In genomic region chr14:39167797-39168320, GRCh38 we compare ENCODE assay signal across 8 cellular contexts. TPM values are rescaled to one million over a fixed set of nuclear protein-coding genes. Genes with fewer than 3 reads are reported as not detected.
DNase-seq lines count a peak whose midpoint lies in the region; ATAC-seq and TF ChIP-seq lines count a peak whose summit lies in the region.
"Not testable (repeated sequence)": the region's sequence is repeated elsewhere in the genome, so short reads cannot be mapped to it uniquely, and the experiment has no call there.

No MANE protein-coding gene starts in this region.

- H3K36me3 Mint-ChIP-seq in T-helper 2 cell treated with Interferon-gamma antibody and Interleukin-4, amounts not matched to agents 5 μg/mL and 100 μg/mL, for 36 hours (ENCODE audit: low read depth) = peaks cover 27% of the 10 kb centered on the region
- H3K36me3 Mint-ChIP-seq in activated T-helper 2 cell treated with anti-CD3 and anti-CD28 coated beads, Interferon-gamma antibody, Interleukin-2, Interleukin-4, amounts not matched to agents 10 μg/mL and 5 μg/mL and 100 μg/mL, durations not matched to agents 14 hours and 24 hours and 36 hours (ENCODE audit: low read depth) = peaks cover 30% of the 10 kb centered on the region
- H3K36me3 Mint-ChIP-seq in central memory CD8-positive, alpha-beta T cell (ENCODE audit: insufficient read depth) = peaks cover 17% of the 10 kb centered on the region
- not testable (repeated sequence) for H3K36me3 Mint-ChIP-seq in glutamatergic neuron (ENCODE audit: unreplicated experiment); natural killer cell

- not testable (repeated sequence) for H3K27ac ChIP-seq in BLaER1 treated with 17β-estradiol and CSF1 and Interleukin-3, amounts not matched to agents 10 nM and 100 nM; KMS-11; smooth muscle cell (ENCODE audit: low read depth)

- TF ChIP-seq CTCF in KMS-11 (conservative IDR thresholded peaks at IDR 0.05; ENCODE audit: low read depth, low read length); glutamatergic neuron (IDR thresholded peaks at IDR 0.05; ENCODE audit: partially characterized antibody, unreplicated experiment); natural killer cell (IDR thresholded peaks at IDR 0.05); smooth muscle cell (IDR thresholded peaks at IDR 0.05; ENCODE audit: borderline replicate concordance, insufficient read depth, poor library complexity, severe bottlenecking): not testable (repeated sequence)

- not testable (repeated sequence) for H3K9me3 ChIP-seq in BLaER1 treated with 17β-estradiol and CSF1 and Interleukin-3, amounts not matched to agents 10 nM and 100 nM (replicated peaks in 1 of 11); smooth muscle cell (replicated peaks; ENCODE audit: low read depth)

- not testable (repeated sequence) for ATAC-seq in central memory CD8-positive, alpha-beta T cell (replicated peaks; ENCODE audit: extremely low read depth, poor library complexity, severe bottlenecking); natural killer cell

- not testable (repeated sequence) for H3K27me3 Mint-ChIP-seq in T-helper 2 cell treated with Interferon-gamma antibody and Interleukin-4, amounts not matched to agents 5 μg/mL and 100 μg/mL, for 36 hours (ENCODE audit: low read depth); activated T-helper 2 cell treated with anti-CD3 and anti-CD28 coated beads, Interferon-gamma antibody, Interleukin-2, Interleukin-4, amounts not matched to agents 10 μg/mL and 5 μg/mL and 100 μg/mL, durations not matched to agents 14 hours and 24 hours and 36 hours (ENCODE audit: low read depth); central memory CD8-positive, alpha-beta T cell; glutamatergic neuron (ENCODE audit: unreplicated experiment); natural killer cell (ENCODE audit: low read depth in 2 of 2)

- peak overlapping the region in 5 of 10 experiments; percentile 81 to 86 (median 83); a peak in 6 of 20 replicates for H3K4me3 ChIP-seq in BLaER1 treated with 17β-estradiol and CSF1 and Interleukin-3, amounts not matched to agents 10 nM and 100 nM
- not testable (repeated sequence) for H3K4me3 ChIP-seq in KMS-11 (IDR thresholded peaks at IDR 0.05; ENCODE audit: insufficient read depth, low read depth, low read length); smooth muscle cell

- not testable (repeated sequence) for H3K9me3 Mint-ChIP-seq in T-helper 2 cell treated with Interferon-gamma antibody and Interleukin-4, amounts not matched to agents 5 μg/mL and 100 μg/mL, for 36 hours; activated T-helper 2 cell treated with anti-CD3 and anti-CD28 coated beads, Interferon-gamma antibody, Interleukin-2, Interleukin-4, amounts not matched to agents 10 μg/mL and 5 μg/mL and 100 μg/mL, durations not matched to agents 14 hours and 24 hours and 36 hours; central memory CD8-positive, alpha-beta T cell; glutamatergic neuron (ENCODE audit: unreplicated experiment); natural killer cell

- peaks cover 28 to 49% (median 32%) of the 10 kb centered on the region in 10 experiments for H3K4me1 ChIP-seq in BLaER1 treated with 17β-estradiol and CSF1 and Interleukin-3, amounts not matched to agents 10 nM and 100 nM
- H3K4me1 ChIP-seq in KMS-11 (ENCODE audit: low read depth, poor library complexity, severe bottlenecking) = peaks cover 31% of the 10 kb centered on the region
- H3K4me1 ChIP-seq in smooth muscle cell (ENCODE audit: low read depth) = peaks cover 20% of the 10 kb centered on the region

- not testable (repeated sequence) for H3K79me2 ChIP-seq in KMS-11 (ENCODE audit: insufficient read depth, low read depth)
- H3K79me2 ChIP-seq in smooth muscle cell (ENCODE audit: low read depth) = peaks cover 60% of the 10 kb centered on the region

- H3K27ac Mint-ChIP-seq in T-helper 2 cell treated with Interferon-gamma antibody and Interleukin-4, amounts not matched to agents 5 μg/mL and 100 μg/mL, for 36 hours = peak overlapping the region; percentile 55
- not testable (repeated sequence) for H3K27ac Mint-ChIP-seq in activated T-helper 2 cell treated with anti-CD3 and anti-CD28 coated beads, Interferon-gamma antibody, Interleukin-2, Interleukin-4, amounts not matched to agents 10 μg/mL and 5 μg/mL and 100 μg/mL, durations not matched to agents 14 hours and 24 hours and 36 hours; glutamatergic neuron (ENCODE audit: unreplicated experiment)
- peak overlapping the region; percentile 99 for H3K27ac Mint-ChIP-seq in central memory CD8-positive, alpha-beta T cell (ENCODE audit: low read depth)
- H3K27ac Mint-ChIP-seq in natural killer cell = peak overlapping the region; percentile 21 to 99

- intact Hi-C loops in activated T-helper 2 cell treated with anti-CD3 and anti-CD28 coated beads, Interferon-gamma antibody, Interleukin-2, Interleukin-4, amounts not matched to agents 10 μg/mL and 5 μg/mL and 100 μg/mL, durations not matched to agents 14 hours and 24 hours and 36 hours (cut with micrococcal nuclease); natural killer cell (cut with micrococcal nuclease): not testable (repeated sequence)

- not testable (repeated sequence) for H4K20me1 ChIP-seq in BLaER1 treated with 17β-estradiol and CSF1 and Interleukin-3, amounts not matched to agents 10 nM and 100 nM; KMS-11 (ENCODE audit: insufficient read depth); smooth muscle cell (ENCODE audit: low read depth)

- WGBS in smooth muscle cell (ENCODE audit: low lambda C conversion rate) = 97% methylated on average over 10 of the region's 10 CpGs

- peak overlapping the region in 6 of 11 experiments; percentile 88 to 97 (median 94); a peak in 4 of 22 replicates for H3K9ac ChIP-seq in BLaER1 treated with 17β-estradiol and CSF1 and Interleukin-3, amounts not matched to agents 10 nM and 100 nM
- not testable (repeated sequence) for H3K9ac ChIP-seq in KMS-11; smooth muscle cell (ENCODE audit: low read depth)

- H3K4me1 Mint-ChIP-seq in T-helper 2 cell treated with Interferon-gamma antibody and Interleukin-4, amounts not matched to agents 5 μg/mL and 100 μg/mL, for 36 hours (ENCODE audit: low read depth) = peaks cover 32% of the 10 kb centered on the region
- peaks cover 38% of the 10 kb centered on the region for H3K4me1 Mint-ChIP-seq in activated T-helper 2 cell treated with anti-CD3 and anti-CD28 coated beads, Interferon-gamma antibody, Interleukin-2, Interleukin-4, amounts not matched to agents 10 μg/mL and 5 μg/mL and 100 μg/mL, durations not matched to agents 14 hours and 24 hours and 36 hours (ENCODE audit: low read depth)
- peaks cover 57% of the 10 kb centered on the region for H3K4me1 Mint-ChIP-seq in central memory CD8-positive, alpha-beta T cell
- H3K4me1 Mint-ChIP-seq in glutamatergic neuron (ENCODE audit: low read depth, unreplicated experiment) = peaks cover 14% of the 10 kb centered on the region
- H3K4me1 Mint-ChIP-seq in natural killer cell = peaks cover 44 to 46% of the 10 kb centered on the region in 2 donors

- H3K27me3 ChIP-seq in BLaER1 treated with 17β-estradiol and CSF1 and Interleukin-3, amounts not matched to agents 10 nM and 100 nM; KMS-11 (ENCODE audit: insufficient read depth, low read depth); smooth muscle cell (ENCODE audit: low read depth): not testable (repeated sequence)

- not testable (repeated sequence) for H3F3A ChIP-seq in smooth muscle cell (ENCODE audit: low read depth)

- H3K4me3 Mint-ChIP-seq in T-helper 2 cell treated with Interferon-gamma antibody and Interleukin-4, amounts not matched to agents 5 μg/mL and 100 μg/mL, for 36 hours = peak overlapping the region; percentile 89
- H3K4me3 Mint-ChIP-seq in activated T-helper 2 cell treated with anti-CD3 and anti-CD28 coated beads, Interferon-gamma antibody, Interleukin-2, Interleukin-4, amounts not matched to agents 10 μg/mL and 5 μg/mL and 100 μg/mL, durations not matched to agents 14 hours and 24 hours and 36 hours (ENCODE audit: low read depth) = peak overlapping the region; percentile 14
- peak overlapping the region; percentile 38 for H3K4me3 Mint-ChIP-seq in central memory CD8-positive, alpha-beta T cell
- H3K4me3 Mint-ChIP-seq in glutamatergic neuron (ENCODE audit: unreplicated experiment) (peak overlapping the region; percentile 63), natural killer cell (peak overlapping the region; percentile 93)

- not testable (repeated sequence) for H2AFZ ChIP-seq in KMS-11 (ENCODE audit: low read depth); smooth muscle cell (ENCODE audit: low read depth)

- peaks cover 22 to 41% (median 35%) of the 10 kb centered on the region in 11 experiments for H3K36me3 ChIP-seq in BLaER1 treated with 17β-estradiol and CSF1 and Interleukin-3, amounts not matched to agents 10 nM and 100 nM
- not testable (repeated sequence) for H3K36me3 ChIP-seq in KMS-11 (ENCODE audit: insufficient read depth); smooth muscle cell (ENCODE audit: low read depth)

- not testable (repeated sequence) for DNase-seq in T-helper 2 cell treated with Interferon-gamma antibody and Interleukin-4, amounts not matched to agents 5 μg/mL and 100 μg/mL, for 36 hours (ENCODE audit: low spot score); activated T-helper 2 cell treated with anti-CD3 and anti-CD28 coated beads, Interferon-gamma antibody, Interleukin-2, Interleukin-4, amounts not matched to agents 10 μg/mL and 5 μg/mL and 100 μg/mL, durations not matched to agents 14 hours and 24 hours and 36 hours (ENCODE audit: low spot score); central memory CD8-positive, alpha-beta T cell (ENCODE audit: low spot score in 2 of 2); glutamatergic neuron; natural killer cell; smooth muscle cell (lab: John Stamatoyannopoulos, UW; ENCODE audit: unreplicated experiment)

- H3K4me2 ChIP-seq in BLaER1 treated with 17β-estradiol and CSF1 and Interleukin-3, amounts not matched to agents 10 nM and 100 nM = peak overlapping the region; percentile 80 to 96 (median 85)
- H3K4me2 ChIP-seq in KMS-11 (0 out of 2 replicates have a peak overlapping the region, but pooled peaks have one; percentile 13), smooth muscle cell (peak overlapping the region; percentile 100)

RNA-seq across cellular contexts. Expression of gene TRAPPC6B, which starts 2.3 kb away (rescaled TPM):
- 16.9 and 17.2 TPM in 2 replicates for total RNA-seq in activated T-helper 2 cell treated with anti-CD3 and anti-CD28 coated beads, Interferon-gamma antibody, Interleukin-2, Interleukin-4, amounts not matched to agents 10 μg/mL and 5 μg/mL and 100 μg/mL, durations not matched to agents 14 hours and 24 hours and 36 hours
- total RNA-seq in glutamatergic neuron (ENCODE audit: unreplicated experiment) (47.4 TPM), natural killer cell (10 to 100 TPM; 20.0 to 32.0 (median 22.0) TPM), smooth muscle cell (38.6 and 44.2 TPM in 2 replicates)
- polyA plus RNA-seq in smooth muscle cell = 15.2 and 23.6 TPM in 2 replicates

RNA-seq across cellular contexts. Expression of gene PNN, which starts 7.2 kb away (rescaled TPM):
- 115 and 119 TPM in 2 replicates for total RNA-seq in activated T-helper 2 cell treated with anti-CD3 and anti-CD28 coated beads, Interferon-gamma antibody, Interleukin-2, Interleukin-4, amounts not matched to agents 10 μg/mL and 5 μg/mL and 100 μg/mL, durations not matched to agents 14 hours and 24 hours and 36 hours
- total RNA-seq in glutamatergic neuron (ENCODE audit: unreplicated experiment) (102 TPM), natural killer cell (100 to 1,000 TPM; 121 to 153 (median 145) TPM), smooth muscle cell (30.7 and 34.0 TPM in 2 replicates)
- 26.0 and 56.0 TPM in 2 replicates for polyA plus RNA-seq in smooth muscle cell

RNA-seq across cellular contexts. Expression of gene GEMIN2, which starts 53.7 kb away (rescaled TPM):
- total RNA-seq in activated T-helper 2 cell treated with anti-CD3 and anti-CD28 coated beads, Interferon-gamma antibody, Interleukin-2, Interleukin-4, amounts not matched to agents 10 μg/mL and 5 μg/mL and 100 μg/mL, durations not matched to agents 14 hours and 24 hours and 36 hours = 22.0 and 22.1 TPM in 2 replicates
- 16.1 TPM for total RNA-seq in glutamatergic neuron (ENCODE audit: unreplicated experiment)
- total RNA-seq in natural killer cell = 10 to 100 TPM in 1 of 3 donors, 1 to 10 TPM in 2; 8.4 to 12.8 (median 10.0) TPM
- total RNA-seq in smooth muscle cell = 29.6 and 30.0 TPM in 2 replicates
- polyA plus RNA-seq in smooth muscle cell = 18.1 and 25.7 TPM in 2 replicates

Comparison
In these comparisons a context has a peak if more than half of its experiments do, and no peak if none do; other contexts are left out.
1. H3K4me2 ChIP-seq: peak in every context shown above with its lines; median percentile 100 in smooth muscle cell; 85 in BLaER1 treated with 17β-estradiol and CSF1 and Interleukin-3, amounts not matched to agents 10 nM and 100 nM; 13 in KMS-11.
2. H3K4me3 Mint-ChIP-seq: peak in every context shown above with its lines; median percentile 93 in natural killer cell; 89 in T-helper 2 cell treated with Interferon-gamma antibody and Interleukin-4, amounts not matched to agents 5 μg/mL and 100 μg/mL, for 36 hours; 63 in glutamatergic neuron; 38 in central memory CD8-positive, alpha-beta T cell; 14 in activated T-helper 2 cell treated with anti-CD3 and anti-CD28 coated beads, Interferon-gamma antibody, Interleukin-2, Interleukin-4, amounts not matched to agents 10 μg/mL and 5 μg/mL and 100 μg/mL, durations not matched to agents 14 hours and 24 hours and 36 hours.